22 cellular contexts compared by ENCODE assay signal in the genomic region with DNA sequence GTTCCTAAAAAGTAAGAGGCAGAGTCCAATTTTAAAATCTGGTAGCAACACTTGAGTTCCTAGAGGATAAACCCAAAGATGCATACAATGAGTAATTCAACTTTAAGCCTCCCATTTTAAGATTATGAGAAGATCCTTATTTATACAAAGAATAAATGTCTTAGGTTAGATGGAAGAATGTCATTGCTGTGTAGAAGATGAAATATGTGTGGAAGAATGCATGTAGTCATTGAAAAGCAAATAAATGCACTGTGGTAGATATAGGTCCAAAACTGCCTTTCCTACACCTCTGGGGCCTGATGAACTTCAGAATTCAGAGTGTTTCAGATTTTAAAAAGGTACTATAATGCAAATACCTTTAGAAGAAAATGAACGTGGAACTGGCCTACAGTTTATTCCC. TPM values are rescaled to one million over a fixed set of nuclear protein-coding genes. Genes with fewer than 3 reads are reported as not detected.
"Had no signal": no experiment of that assay in that cellular context is flagged by ENCODE, and none has a peak within 500 bp of the region (broad histone marks: within the 10 kb centered on the region; RNA-seq: fewer than 3 reads in every experiment).

No MANE protein-coding gene starts in this region.

- H3K9ac ChIP-seq: neural progenitor cell had no signal

- ATAC-seq: gastroesophageal sphincter; left cardiac atrium; lower lobe of right lung; natural killer cell treated with Interleukin-12 subunit alpha and Interleukin-12 subunit beta and Interleukin-15 and Interleukin-18, amount 100 ng/mL, for 72 hours had no signal

- H3K4me2 ChIP-seq: neural progenitor cell had no signal

- H3K4me1 ChIP-seq: esophagus muscularis mucosa, gastroesophageal sphincter, lower lobe of right lung, neural progenitor cell, sigmoid colon had no signal

- H3K36me3 Mint-ChIP-seq: immature natural killer cell; memory B cell; natural killer cell treated with Interleukin-12 subunit alpha and Interleukin-12 subunit beta and Interleukin-15 and Interleukin-18, amount 100 ng/mL, for 72 hours; neural progenitor cell had no signal

- H3K27me3 Mint-ChIP-seq: memory B cell; natural killer cell treated with Interleukin-12 subunit alpha and Interleukin-12 subunit beta and Interleukin-15 and Interleukin-18, amount 100 ng/mL, for 72 hours had no signal

- H3K27ac ChIP-seq: epithelial cell of prostate, esophagus muscularis mucosa, gastroesophageal sphincter, left ventricle myocardium inferior, lower lobe of right lung, neural progenitor cell, ovary, right atrium auricular region, sigmoid colon, skin epidermis had no signal

- H2AFZ ChIP-seq: neural progenitor cell had no signal

- H3K4me3 ChIP-seq: esophagus muscularis mucosa, gastroesophageal sphincter, left ventricle myocardium inferior, lower lobe of right lung, neural progenitor cell, ovary, right atrium auricular region, sigmoid colon, skin epidermis had no signal

- H3K36me3 ChIP-seq: esophagus muscularis mucosa, gastroesophageal sphincter, left ventricle myocardium inferior, lower lobe of right lung, neural progenitor cell, ovary, right atrium auricular region, sigmoid colon had no signal

- H3K9me3 Mint-ChIP-seq: neural progenitor cell had no signal

- H3K9me3 ChIP-seq: esophagus muscularis mucosa, gastroesophageal sphincter, left ventricle myocardium inferior, lower lobe of right lung, ovary, right atrium auricular region, sigmoid colon had no signal

- DNase-seq: effector memory CD4-positive, alpha-beta T cell; glutamatergic neuron; immature natural killer cell; kidney; left cardiac atrium; left ventricle myocardium inferior; lower lobe of right lung; midbrain; nucleus accumbens; ovary; sigmoid colon; stimulated activated CD4-positive, alpha-beta T cell treated with anti-CD3 and anti-CD28 coated beads, Interleukin-12 subunit alpha, Interleukin-12 subunit beta, amount 100 ng/mL, for 4 hours; stimulated activated naive CD4-positive, alpha-beta T cell; trophoblast cell had no signal

- H3K27ac Mint-ChIP-seq: immature natural killer cell; memory B cell; natural killer cell treated with Interleukin-12 subunit alpha and Interleukin-12 subunit beta and Interleukin-15 and Interleukin-18, amount 100 ng/mL, for 72 hours; neural progenitor cell had no signal

- H3K27me3 ChIP-seq: esophagus muscularis mucosa, gastroesophageal sphincter, neural progenitor cell, ovary, right atrium auricular region, sigmoid colon had no signal

- H3K4me3 Mint-ChIP-seq: immature natural killer cell; memory B cell; natural killer cell treated with Interleukin-12 subunit alpha and Interleukin-12 subunit beta and Interleukin-15 and Interleukin-18, amount 100 ng/mL, for 72 hours; neural progenitor cell had no signal

- H3K4me1 Mint-ChIP-seq: immature natural killer cell, neural progenitor cell had no signal

RNA-seq across cellular contexts. Expression of a gene that starts 58.7 kb away (rescaled TPM):
- total RNA-seq: natural killer cell treated with Interleukin-12 subunit alpha and Interleukin-12 subunit beta and Interleukin-15 and Interleukin-18, amount 100 ng/mL, for 72 hours had no signal
- polyA plus RNA-seq: immature natural killer cell had no signal
